24 cellular contexts compared by ENCODE assay signal in genomic region chrX:130999360-130999759, GRCh38. TPM values are rescaled to one million over a fixed set of nuclear protein-coding genes. Genes with fewer than 3 reads are reported as not detected.
"Had no signal": no experiment of that assay in that cellular context is flagged by ENCODE, and none has a peak within 500 bp of the region (broad histone marks: within the 10 kb centered on the region; RNA-seq: fewer than 3 reads in every experiment).

No MANE protein-coding gene starts in this region.

- H3K4me3 ChIP-seq: pancreas, psoas muscle, right lobe of liver, sigmoid colon, suprapubic skin, testis, tibial artery, transverse colon, upper lobe of right lung, uterus had no signal

- H3K36me3 ChIP-seq: neutrophil, pancreas, right lobe of liver, sigmoid colon, suprapubic skin, tibial artery, transverse colon, upper lobe of right lung, uterus had no signal

- H3K4me1 ChIP-seq: pancreas, right lobe of liver, sigmoid colon, suprapubic skin, testis, tibial artery, transverse colon, upper lobe of right lung, uterus had no signal

- DNase-seq: naive thymus-derived CD8-positive, alpha-beta T cell; nephron progenitor cell; nucleus accumbens; pancreas; psoas muscle; right cardiac atrium; right lobe of liver; sigmoid colon; small intestine; stimulated activated CD4-positive, alpha-beta T cell treated with anti-CD3 and anti-CD28 coated beads, Interleukin-15, amount 100 ng/mL, for 24 hours; stimulated activated CD4-positive, alpha-beta T cell treated with anti-CD3 and anti-CD28 coated beads, Interleukin-4, amount 100 ng/mL, for 1 hour; stimulated activated CD4-positive, alpha-beta T cell treated with anti-CD3 and anti-CD28 coated beads, Interleukin-4, amount 100 ng/mL, for 4 hours; stimulated activated CD8-positive, alpha-beta memory T cell treated with anti-CD3 and anti-CD28 coated beads, Interleukin-4, amount 100 ng/mL, for 48 hours; stimulated activated naive CD4-positive, alpha-beta T cell; stimulated activated naive CD8-positive, alpha-beta T cell treated with anti-CD3 and anti-CD28 coated beads, Interleukin-15, amount 100 ng/mL, for 72 hours; stimulated activated naive CD8-positive, alpha-beta T cell treated with anti-CD3 and anti-CD28 coated beads, Interleukin-15, Interleukin-2, amounts not matched to agents 100 U/mL and 50 U/mL, for 24 hours; substantia nigra; testis; tibial artery; transverse colon; upper lobe of right lung; uterus had no signal

- H3K27me3 ChIP-seq: neutrophil, sigmoid colon, suprapubic skin, testis, tibial artery, transverse colon, upper lobe of right lung, uterus had no signal

- H3K9me3 ChIP-seq: neutrophil, pancreas, psoas muscle, right lobe of liver, sigmoid colon, suprapubic skin, testis, tibial artery, transverse colon, upper lobe of right lung, uterus had no signal

RNA-seq across cellular contexts. Expression of gene ARHGAP36, which starts 58.8 kb away (rescaled TPM):
- polyA plus RNA-seq: naive thymus-derived CD8-positive, alpha-beta T cell; pancreas; small intestine had no signal
